8 cellular contexts compared by ENCODE assay signal in genomic region chr17:16353702-16354174, GRCh38. TPM values are rescaled to one million over a fixed set of nuclear protein-coding genes. Genes with fewer than 3 reads are reported as not detected.
DNase-seq lines count a peak whose midpoint lies in the region; ATAC-seq, FAIRE-seq and TF ChIP-seq lines count a peak whose summit lies in the region.

No MANE protein-coding gene starts in this region.

- ATAC-seq in GM12878 (no peak), upper lobe of left lung (ENCODE audit: low FRiP score in 2 of 2) (no peak), GM19455 (IDR thresholded peaks at IDR 0.05; ENCODE audit: unreplicated experiment) (no peak)

- H3K36me3 ChIP-seq in GM12878 (ENCODE audit: control insufficient read depth in 2 of 2, insufficient read depth in 2 of 2, low read length in 1 of 2) (peaks cover under 1 to 2% of the 10 kb centered on the region in 2 experiments; a peak in 1 of 4 replicates), mesenchymal stem cell (ENCODE audit: control insufficient read depth in 1 of 2, insufficient read depth in 2 of 2, low read depth in 1 of 2, low read length in 2 of 2) (peaks cover 5 to 7% of the 10 kb centered on the region in 2 experiments), upper lobe of left lung (peaks cover 0 to 3% (median 1%) of the 10 kb centered on the region in 4 donors)

- H3K9ac ChIP-seq in GM12878 (ENCODE audit: control insufficient read depth, insufficient read depth, low read length) (peak overlapping the region; percentile 53; the same call in 1 of the 2 replicates), mesenchymal stem cell (ENCODE audit: low read length) (peak overlapping the region; percentile 48)

- BruUV-seq in GM12878 (replicated peaks; lab: Mats Ljungman, UMichigan): no TSS peak

- no peaks in the 10 kb centered on the region for H4K20me1 ChIP-seq in GM12878 (ENCODE audit: control insufficient read depth, insufficient read depth)

- TF ChIP-seq POLR2A in GM12878 (IDR thresholded peaks at IDR 0.05; ENCODE audit: low read depth, low read length) (no peak), upper lobe of left lung (IDR thresholded peaks at IDR 0.05) (no peak)

- peak overlapping the region; percentile 27 for H4K8ac ChIP-seq in mesenchymal stem cell (ENCODE audit: low read length)

- intact Hi-C loops in activated naive CD4-positive, alpha-beta T cell treated with anti-CD3 and anti-CD28 coated beads for 36 hours (cut with micrococcal nuclease): loop anchor here (2.0 to 5.0 kb wide), 4 partner anchors 27 to 351 kb away; partner anchors contain the start of genes NCOR1 and UBB
- intact Hi-C loops in GM12878 (cut with micrococcal nuclease; ENCODE audit: unreplicated experiment): loop anchor here (2.0 kb wide), 1 partner anchor 67 kb away; no protein-coding TSS in a partner anchor

- H2BK120ac ChIP-seq in mesenchymal stem cell (ENCODE audit: low read depth, low read length): no peak overlapping the region

- peak overlapping the region; percentile 71 for H3K4me3 Mint-ChIP-seq in activated naive CD4-positive, alpha-beta T cell treated with anti-CD3 and anti-CD28 coated beads for 36 hours

- TF ChIP-seq CTCF in GM12878 (IDR thresholded peaks at IDR 0.05 in 2 of 3, conservative IDR thresholded peaks at IDR 0.05 in 1 of 3; ENCODE audit: control insufficient read depth in 2 of 3, extremely low read depth in 1 of 3, insufficient read depth in 1 of 3, low read depth in 3 of 3, low read length in 3 of 3): no peak
- TF ChIP-seq CTCF in upper lobe of left lung (IDR thresholded peaks at IDR 0.05): no peak

- CTCF ChIA-PET in activated naive CD4-positive, alpha-beta T cell treated with anti-CD3 and anti-CD28 coated beads for 36 hours (lab: Charles Lee): interaction anchor here (1.0 to 1.9 kb wide), 5 partner anchors 10 to 136 kb away, joined by 3 to 15 read pairs (median 5); no protein-coding TSS in a partner anchor
- CTCF ChIA-PET in GM12878 (lab: Yijun Ruan, JAX): interaction anchor here (0.7 to 8.2 kb wide), 8 partner anchors 11 to 167 kb away, joined by 3 to 88 read pairs (median 4); partner anchors contain the start of gene NCOR1

- no peak overlapping the region for H2AK5ac ChIP-seq in mesenchymal stem cell (ENCODE audit: low read length, severe bottlenecking)

- peak overlapping the region in 1 of 2 experiments; percentile 84 for H2BK12ac ChIP-seq in mesenchymal stem cell (ENCODE audit: low read length in 2 of 2)

- in situ Hi-C loops in GM12878 (cut with MboI): no loop called here

- H3K79me1 ChIP-seq in mesenchymal stem cell (replicated peaks; ENCODE audit: low read length, poor library complexity, severe bottlenecking): peaks cover 8% of the 10 kb centered on the region

- 43% methylated on average over 25 of the region's 25 CpGs for WGBS in GM12878 (ENCODE audit: insufficient coverage, insufficient replicate concordance, low lambda C conversion rate, missing lambda C conversion rate)
- WGBS in mesenchymal stem cell: 59% methylated on average over 25 of the region's 25 CpGs
- 52 to 55% methylated on average over 24 to 25 of the region's 25 CpGs for WGBS in upper lobe of left lung, 2 donors

- DNase-seq in activated naive CD4-positive, alpha-beta T cell treated with anti-CD3 and anti-CD28 coated beads for 36 hours: no peak
- DNase-seq in activated naive CD4-positive, alpha-beta T cell treated with Interleukin-2 at 50 U/mL for 16 hours: no peak
- DNase-seq in GM12878 (ENCODE audit: low read depth, low spot score) (no peak), mesenchymal stem cell (no peak), upper lobe of left lung (no peak), NCI-H446 treated with DMSO at 0.1 percent for 48 hours (lab: John Stamatoyannopoulos, UW) (no peak), ureter (ENCODE audit: low spot score) (no peak)

- peaks cover 8% of the 10 kb centered on the region for H3K36me3 Mint-ChIP-seq in activated naive CD4-positive, alpha-beta T cell treated with anti-CD3 and anti-CD28 coated beads for 36 hours (ENCODE audit: low read depth)

- peak overlapping the region in 1 of 2 experiments; percentile 73 for H3K4ac ChIP-seq in mesenchymal stem cell (ENCODE audit: low read depth in 1 of 2, low read length in 2 of 2)

- no peak overlapping the region for H3K27ac Mint-ChIP-seq in activated naive CD4-positive, alpha-beta T cell treated with anti-CD3 and anti-CD28 coated beads for 36 hours

- H3K23ac ChIP-seq in mesenchymal stem cell (ENCODE audit: low read length in 2 of 2): no peak overlapping the region

- H3K4me3 ChIP-seq in GM12878 (peak overlapping the region; percentile 53; the same call in 1 of the 2 replicates), mesenchymal stem cell (ENCODE audit: insufficient read depth in 1 of 2, low read depth in 1 of 2, low read length in 2 of 2) (peak overlapping the region; percentile 56 to 70), upper lobe of left lung (peak overlapping the region in 3 of 4 donors; percentile 73 to 78 (median 75))

- H2AFZ ChIP-seq in GM12878 (ENCODE audit: control insufficient read depth, low read depth, low read length) (peak overlapping the region; percentile 88), mesenchymal stem cell (ENCODE audit: low read depth, low read length) (peak overlapping the region; percentile 69)

- no peak for TF ChIP-seq RAD21 in GM12878 (IDR thresholded peaks at IDR 0.05; ENCODE audit: insufficient read depth, low read depth, low read length)

- no peak for TF ChIP-seq EP300 in GM12878 (IDR thresholded peaks at IDR 0.05; ENCODE audit: borderline replicate concordance in 1 of 2, control insufficient read depth in 1 of 2, low read depth in 2 of 2, low read length in 2 of 2)
- no peak for TF ChIP-seq EP300 in upper lobe of left lung (IDR thresholded peaks at IDR 0.05)

- no peak overlapping the region for H2BK15ac ChIP-seq in mesenchymal stem cell (ENCODE audit: low read depth, poor library complexity, severe bottlenecking)

- H3K4me2 ChIP-seq in GM12878 (ENCODE audit: control insufficient read depth, insufficient read depth): peak overlapping the region; percentile 96
- H3K4me2 ChIP-seq in mesenchymal stem cell (ENCODE audit: low read length, poor library complexity, severe bottlenecking): peak overlapping the region; percentile 95

- H3K9me3 ChIP-seq in GM12878 (replicated peaks; ENCODE audit: control insufficient read depth, insufficient read depth, low read length): no peaks in the 10 kb centered on the region
- H3K9me3 ChIP-seq in mesenchymal stem cell (ENCODE audit: control insufficient read depth, low read length): no peaks in the 10 kb centered on the region
- H3K9me3 ChIP-seq in upper lobe of left lung: no peaks in the 10 kb centered on the region

- no peak overlapping the region for H4K91ac ChIP-seq in mesenchymal stem cell (ENCODE audit: low read length)

- H3K27ac ChIP-seq in GM12878 (ENCODE audit: control insufficient read depth, insufficient read depth) (no peak overlapping the region), mesenchymal stem cell (ENCODE audit: low read length, poor library complexity, severe bottlenecking) (no peak overlapping the region), upper lobe of left lung (peak overlapping the region in 1 of 4 donors; percentile 75)

- RAD21 ChIA-PET in GM12878 (lab: Charles Lee; ENCODE audit: unreplicated experiment): interaction anchor here (1.4 to 2.0 kb wide), 3 partner anchors 55 to 140 kb away, joined by 5 to 6 read pairs (median 6); no protein-coding TSS in a partner anchor

- H3K4me1 ChIP-seq in GM12878 (ENCODE audit: control insufficient read depth, insufficient read depth, low read length): peaks cover 3% of the 10 kb centered on the region; the same call in 1 of the 2 replicates
- peaks cover 8% of the 10 kb centered on the region for H3K4me1 ChIP-seq in mesenchymal stem cell (ENCODE audit: control insufficient read depth, insufficient read depth, low read depth, low read length)
- peaks cover 11 to 20% (median 16%) of the 10 kb centered on the region in 4 donors for H3K4me1 ChIP-seq in upper lobe of left lung

- no peak for FAIRE-seq in GM12878 (lab: Jason Lieb, UNC)

- SMC1A ChIA-PET in GM12878 (lab: Charles Lee; ENCODE audit: uncharacterized antibody, unreplicated experiment): interaction anchor here (0.6 to 2.5 kb wide), 2 partner anchors 10 to 124 kb away, joined by 3 to 16 read pairs; no protein-coding TSS in a partner anchor

- no peak overlapping the region for H3K14ac ChIP-seq in mesenchymal stem cell (ENCODE audit: low read length in 2 of 2)

- H3K27me3 Mint-ChIP-seq in activated naive CD4-positive, alpha-beta T cell treated with anti-CD3 and anti-CD28 coated beads for 36 hours (ENCODE audit: low read depth): no peaks in the 10 kb centered on the region

- POLR2A ChIA-PET in GM12878 (lab: Charles Lee): interaction anchor here (1.0 to 1.7 kb wide), 2 partner anchors 10 to 24 kb away, joined by 3 read pairs; no protein-coding TSS in a partner anchor

- no peak overlapping the region for H2BK5ac ChIP-seq in mesenchymal stem cell (ENCODE audit: low read depth, low read length, poor library complexity, severe bottlenecking)

- H3K9me3 Mint-ChIP-seq in activated naive CD4-positive, alpha-beta T cell treated with anti-CD3 and anti-CD28 coated beads for 36 hours: no peaks in the 10 kb centered on the region

- peaks cover 22% of the 10 kb centered on the region for H3K4me1 Mint-ChIP-seq in activated naive CD4-positive, alpha-beta T cell treated with anti-CD3 and anti-CD28 coated beads for 36 hours (ENCODE audit: low read depth)

- peak overlapping the region; percentile 78 to 83 for H3K18ac ChIP-seq in mesenchymal stem cell (ENCODE audit: low read depth in 1 of 2, low read length in 2 of 2)

- H3K79me2 ChIP-seq in GM12878 (ENCODE audit: control insufficient read depth, insufficient read depth, low read length): peaks cover 23% of the 10 kb centered on the region

- H3K27me3 ChIP-seq in GM12878 (replicated peaks in 1 of 2; ENCODE audit: control insufficient read depth in 2 of 2, insufficient read depth in 2 of 2, low read length in 1 of 2) (no peaks in the 10 kb centered on the region), mesenchymal stem cell (ENCODE audit: control insufficient read depth in 1 of 2, insufficient read depth in 1 of 2, low read length in 2 of 2) (no peaks in the 10 kb centered on the region), upper lobe of left lung (peaks cover 0 to 5% (median 0%) of the 10 kb centered on the region in 4 donors)

RNA-seq across cellular contexts. Expression of gene CENPV, which starts 0.5 kb away (rescaled TPM):
- total RNA-seq in activated naive CD4-positive, alpha-beta T cell treated with anti-CD3 and anti-CD28 coated beads for 36 hours: 100 to 1,000 TPM; 117 to 121 TPM
- 30.7 and 33.5 TPM in 2 replicates for total RNA-seq in GM12878 (2013; cell fraction: nucleolus; rRNA removed)
- total RNA-seq in GM12878 (2014; rRNA removed): 84.2 and 93.2 TPM in 2 replicates
- total RNA-seq in GM12878 (2014; rRNA removed; fragmentation: Illumina TruSeq; extraction: Trizol): 87.5 and 90.7 TPM in 2 replicates
- 94.9 and 98.6 TPM in 2 replicates for total RNA-seq in GM12878 (2021)
- 55.4 TPM for polyA plus RNA-seq in GM12878 (2011; ENCODE audit: low read depth)
- 83.7 and 93.4 TPM in 2 replicates for polyA plus RNA-seq in GM12878 (2011; rRNA removed)
- polyA plus RNA-seq in GM12878 (2011; cell fraction: cytosol; rRNA removed): 75.3 and 100 TPM in 2 replicates
- polyA plus RNA-seq in GM12878 (2011; cell fraction: nucleus; rRNA removed): 88.9 and 92.2 TPM in 2 replicates
- polyA plus RNA-seq in GM12878 (2012): 48.3 and 50.3 TPM in 2 replicates
- polyA plus RNA-seq in GM12878 (2014; fragmentation: Illumina TruSeq; extraction: Trizol): 80.1 and 94.1 TPM in 2 replicates
- 10 to 100 TPM; 22.5 to 68.0 TPM for polyA plus RNA-seq in GM12878 (2014; fragmentation: Nextera tagmentation; extraction: Ambion mirVana)
- polyA plus RNA-seq in GM12878 (2014; rRNA removed): 77.5 and 86.0 TPM in 2 replicates
- polyA plus RNA-seq in GM12878 (2016; fragmentation: Nextera tagmentation; extraction: Ambion mirVana): 10 to 100 TPM; 70.8 to 72.7 TPM
- polyA minus RNA-seq in GM12878 (2011; rRNA and poly(A)+ RNA removed): 41.9 and 43.8 TPM in 2 replicates
- 8.3 and 11.1 TPM in 2 replicates for polyA minus RNA-seq in GM12878 (2011; cell fraction: cytosol; rRNA and poly(A)+ RNA removed)
- polyA minus RNA-seq in GM12878 (2011; cell fraction: nucleus; rRNA and poly(A)+ RNA removed): 11.2 and 14.4 TPM in 2 replicates
- polyA plus RNA-seq in mesenchymal stem cell (2013, experiment 1 of 2): 35.4 TPM
- 35.7 TPM for polyA plus RNA-seq in mesenchymal stem cell (2013, experiment 2 of 2)
- total RNA-seq in upper lobe of left lung: 10 to 100 TPM in 4 of 6 donors, 1 to 10 TPM in 2; 3.4 to 30.4 (median 11.1) TPM
- 44.0 TPM for total RNA-seq in ureter

RNA-seq across cellular contexts. Expression of gene UBB, which starts 27.2 kb away (rescaled TPM):
- total RNA-seq in activated naive CD4-positive, alpha-beta T cell treated with anti-CD3 and anti-CD28 coated beads for 36 hours: 1,000 to 10,000 TPM; 1,579 to 1,628 TPM
- total RNA-seq in GM12878 (2013; cell fraction: nucleolus; rRNA removed): 114 and 119 TPM in 2 replicates
- total RNA-seq in GM12878 (2014; rRNA removed) (2,686 and 2,754 TPM in 2 replicates), GM12878 (2014; rRNA removed; fragmentation: Illumina TruSeq; extraction: Trizol) (1,488 and 1,495 TPM in 2 replicates), GM12878 (2021) (1,455 and 1,463 TPM in 2 replicates), upper lobe of left lung (1,000 to 10,000 TPM in 3 of 6 donors, 100 to 1,000 TPM in 3; 281 to 1,666 (median 998) TPM), ureter (1,159 TPM)
- polyA plus RNA-seq in GM12878 (2011; ENCODE audit: low read depth): 1,026 TPM
- polyA plus RNA-seq in GM12878 (2011; rRNA removed) (608 and 1,133 TPM in 2 replicates), GM12878 (2014; fragmentation: Illumina TruSeq; extraction: Trizol) (1,621 and 1,633 TPM in 2 replicates), GM12878 (2014; fragmentation: Nextera tagmentation; extraction: Ambion mirVana) (1,000 to 10,000 TPM; 4,008 to 4,246 TPM), GM12878 (2014; rRNA removed) (2,006 and 2,356 TPM in 2 replicates), GM12878 (2016; fragmentation: Nextera tagmentation; extraction: Ambion mirVana) (1,000 to 10,000 TPM; 2,193 to 2,309 TPM)
- 2,029 and 2,469 TPM in 2 replicates for polyA plus RNA-seq in GM12878 (2011; cell fraction: cytosol; rRNA removed)
- 935 and 994 TPM in 2 replicates for polyA plus RNA-seq in GM12878 (2011; cell fraction: nucleus; rRNA removed)
- polyA plus RNA-seq in GM12878 (2012): 1,643 and 1,891 TPM in 2 replicates
- polyA minus RNA-seq in GM12878 (2011; rRNA and poly(A)+ RNA removed): 1,101 and 1,306 TPM in 2 replicates
- polyA minus RNA-seq in GM12878 (2011; cell fraction: cytosol; rRNA and poly(A)+ RNA removed): 411 and 476 TPM in 2 replicates
- 196 and 307 TPM in 2 replicates for polyA minus RNA-seq in GM12878 (2011; cell fraction: nucleus; rRNA and poly(A)+ RNA removed)
- polyA plus RNA-seq in mesenchymal stem cell (2013, experiment 1 of 2): 2,793 TPM
- 2,890 TPM for polyA plus RNA-seq in mesenchymal stem cell (2013, experiment 2 of 2)
